In the genomic region with DNA sequence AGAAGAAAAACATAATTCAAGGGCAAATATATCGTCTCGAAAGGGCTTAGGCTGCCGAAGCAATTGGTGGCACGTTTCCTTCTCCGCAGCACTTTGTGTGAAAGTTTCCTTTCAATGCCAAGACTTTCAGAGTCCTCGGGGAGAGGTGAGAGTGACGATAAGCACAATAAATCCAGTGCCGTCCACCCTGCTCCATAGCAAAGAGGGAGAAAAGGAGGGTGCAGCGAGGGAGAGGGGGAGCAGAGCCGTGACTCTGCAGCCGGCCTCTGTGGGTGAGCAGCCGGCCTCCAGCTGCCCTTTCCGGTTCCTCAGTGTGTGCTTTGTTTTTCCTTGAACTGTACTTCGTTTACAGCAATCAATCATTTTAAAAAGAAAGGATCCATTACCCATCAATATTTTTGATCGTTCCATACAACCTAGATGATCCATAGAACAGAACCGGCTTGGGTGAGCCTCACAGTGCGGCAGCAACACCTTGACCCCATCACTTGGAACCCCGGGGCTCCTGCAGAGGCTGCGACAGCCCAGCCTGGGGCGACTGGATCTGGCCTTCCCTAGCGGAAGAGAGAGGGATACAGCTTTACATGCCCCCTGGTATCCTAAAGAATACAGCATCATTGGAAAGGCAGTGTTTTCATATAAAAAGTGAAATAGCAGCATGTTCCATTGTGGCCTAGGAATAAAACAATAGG, we compare ENCODE assay signal across 17 cellular contexts.
DNase-seq lines count a peak whose midpoint lies in the region; ATAC-seq and TF ChIP-seq lines count a peak whose summit lies in the region.
"Had no signal": no experiment of that assay in that cellular context is flagged by ENCODE, and none has a peak within 500 bp of the region (broad histone marks: within the 10 kb centered on the region; RNA-seq: fewer than 3 reads in every experiment).

No MANE protein-coding gene starts in this region.

- in situ Hi-C loops in mammary epithelial cell (cut with MboI; ENCODE audit: low sequenced_read_pairs in 2 of 2), result no loop called here

- H3K27me3 Mint-ChIP-seq in MCF 10A (ENCODE audit: insufficient read depth, unreplicated experiment) (peaks cover 20% of the 10 kb centered on the region), mesothelial cell of epicardium (ENCODE audit: low read depth) (peaks cover 2% of the 10 kb centered on the region), type B pancreatic cell (peaks cover 32% of the 10 kb centered on the region), progenitor cell of endocrine pancreas (peaks cover 50% of the 10 kb centered on the region)

- H3K4me3 Mint-ChIP-seq in MCF 10A (ENCODE audit: unreplicated experiment) (no peak overlapping the region), mesothelial cell of epicardium (peak overlapping the region; percentile 33), type B pancreatic cell (peak overlapping the region; percentile 34), progenitor cell of endocrine pancreas (ENCODE audit: low read depth) (no peak overlapping the region)
- H3K4me3 Mint-ChIP-seq: CD14-positive monocyte, H9 had no signal

- POLR2A ChIA-PET in MCF 10A (lab: Yijun Ruan, JAX), result no interaction called here

- intact Hi-C loops in mammary epithelial cell (cut with micrococcal nuclease), result no loop called here
- intact Hi-C loops in MCF 10A (cut with micrococcal nuclease), result no loop called here

- no peak for TF ChIP-seq CTCF in mammary epithelial cell (conservative IDR thresholded peaks at IDR 0.05 in 1 of 2, IDR thresholded peaks at IDR 0.05 in 1 of 2; ENCODE audit: extremely low read depth in 1 of 2, insufficient read depth in 1 of 2, low read depth in 1 of 2, low read length in 2 of 2)
- TF ChIP-seq CTCF in MCF 10A (IDR thresholded peaks at IDR 0.05; ENCODE audit: unreplicated experiment), result no peak
- TF ChIP-seq CTCF in mesothelial cell of epicardium (IDR thresholded peaks at IDR 0.05; ENCODE audit: unreplicated experiment), result no peak
- TF ChIP-seq CTCF in type B pancreatic cell (conservative IDR thresholded peaks at IDR 0.05), result no peak
- no peak for TF ChIP-seq CTCF in progenitor cell of endocrine pancreas (IDR thresholded peaks at IDR 0.05; ENCODE audit: unreplicated experiment)

- no peak for ATAC-seq in HG03139 (IDR thresholded peaks at IDR 0.05; ENCODE audit: unreplicated experiment)

- H3K4me1 Mint-ChIP-seq in MCF 10A (ENCODE audit: insufficient read depth, unreplicated experiment) (peaks cover 13% of the 10 kb centered on the region), mesothelial cell of epicardium (peaks cover 28% of the 10 kb centered on the region), type B pancreatic cell (ENCODE audit: unreplicated experiment) (peaks cover 19% of the 10 kb centered on the region), progenitor cell of endocrine pancreas (ENCODE audit: low read depth) (peaks cover 9% of the 10 kb centered on the region)
- H3K4me1 Mint-ChIP-seq: CD14-positive monocyte had no signal

- no peaks in the 10 kb centered on the region for H3K79me2 ChIP-seq in mammary epithelial cell (ENCODE audit: insufficient read depth, low read length)

- H3K4me1 ChIP-seq in mammary epithelial cell (ENCODE audit: insufficient read depth, low read length), result no peaks in the 10 kb centered on the region
- H3K4me1 ChIP-seq: Peyer's patch had no signal

- WGBS in mammary epithelial cell (ENCODE audit: low coverage, missing lambda C conversion rate), result 26% methylated on average over 17 of the region's 21 CpGs

- H3K36me3 ChIP-seq in mammary epithelial cell (ENCODE audit: insufficient read depth, low read length), result no peaks in the 10 kb centered on the region
- H3K36me3 ChIP-seq: Peyer's patch had no signal

- H3K9me3 Mint-ChIP-seq in MCF 10A (ENCODE audit: unreplicated experiment) (no peaks in the 10 kb centered on the region), mesothelial cell of epicardium (no peaks in the 10 kb centered on the region), type B pancreatic cell (no peaks in the 10 kb centered on the region), progenitor cell of endocrine pancreas (ENCODE audit: low read depth) (no peaks in the 10 kb centered on the region)
- H3K9me3 Mint-ChIP-seq: H9 had no signal

- CTCF ChIA-PET in mammary epithelial cell (lab: Charles Lee; ENCODE audit: low non-redundant PET), result no interaction called here
- CTCF ChIA-PET in MCF 10A (lab: Yijun Ruan, JAX), result interaction anchor here (0.6 kb wide), 1 partner anchor 72 kb away, joined by 3 read pairs; no protein-coding TSS in a partner anchor

- H3K9me3 ChIP-seq in mammary epithelial cell (replicated peaks; ENCODE audit: insufficient read depth, low read length), result peaks cover 9% of the 10 kb centered on the region

- no peak overlapping the region for H3K4me3 ChIP-seq in mammary epithelial cell (replicated peaks in 1 of 3; ENCODE audit: insufficient read depth in 1 of 3, low read depth in 2 of 3, low read length in 3 of 3)
- H3K4me3 ChIP-seq: Peyer's patch had no signal

- H3K9ac ChIP-seq in mammary epithelial cell (ENCODE audit: insufficient read depth, low read length), result no peak overlapping the region

- H2AFZ ChIP-seq in mammary epithelial cell (ENCODE audit: low read depth, low read length), result peak overlapping the region; percentile 28

- dilution Hi-C loops in mammary epithelial cell (cut with HindIII; ENCODE audit: low sequenced_read_pairs), result no loop called here

- DNase-seq in mammary epithelial cell (no peak), MCF 10A (ENCODE audit: unreplicated experiment) (no peak), ecto neural progenitor cell (ENCODE audit: low spot score) (peak; percentile 32), mesothelial cell of epicardium (ENCODE audit: low spot score in 2 of 2, unreplicated experiment in 2 of 2) (no peak), type B pancreatic cell (ENCODE audit: extremely low spot score, unreplicated experiment) (no peak), progenitor cell of endocrine pancreas (ENCODE audit: low spot score, unreplicated experiment) (no peak), HuH-7.5 (ENCODE audit: low spot score) (no peak)
- DNase-seq: COR-L47, H9, IMR-90, Kasumi-1, NCI-H2029, NCI-H510A, NCI-H82 had no signal

- H3K27ac ChIP-seq in mammary epithelial cell (ENCODE audit: insufficient read depth, low read depth, low read length), result no peak overlapping the region
- H3K27ac ChIP-seq: Peyer's patch had no signal

- no peaks in the 10 kb centered on the region for H3K36me3 Mint-ChIP-seq in MCF 10A (ENCODE audit: insufficient read depth, unreplicated experiment)
- H3K36me3 Mint-ChIP-seq in mesothelial cell of epicardium, result no peaks in the 10 kb centered on the region
- no peaks in the 10 kb centered on the region for H3K36me3 Mint-ChIP-seq in type B pancreatic cell
- H3K36me3 Mint-ChIP-seq in progenitor cell of endocrine pancreas (ENCODE audit: insufficient read depth), result no peaks in the 10 kb centered on the region
- H3K36me3 Mint-ChIP-seq: CD14-positive monocyte had no signal

- H3K27me3 ChIP-seq in mammary epithelial cell (ENCODE audit: insufficient read depth, low read length), result no peaks in the 10 kb centered on the region
- H3K27me3 ChIP-seq: Peyer's patch had no signal

- H3K4me2 ChIP-seq in mammary epithelial cell (ENCODE audit: insufficient read depth, low read depth, low read length), result no peak overlapping the region

- H4K20me1 ChIP-seq in mammary epithelial cell (ENCODE audit: insufficient read depth, low read length), result no peaks in the 10 kb centered on the region

- no peak overlapping the region for H3K27ac Mint-ChIP-seq in MCF 10A (ENCODE audit: low read depth, unreplicated experiment)
- peak overlapping the region; percentile 33 for H3K27ac Mint-ChIP-seq in mesothelial cell of epicardium
- no peak overlapping the region for H3K27ac Mint-ChIP-seq in type B pancreatic cell
- no peak overlapping the region for H3K27ac Mint-ChIP-seq in progenitor cell of endocrine pancreas
- H3K27ac Mint-ChIP-seq: CD14-positive monocyte, H9 had no signal

- BruUV-seq in mammary epithelial cell (replicated peaks; lab: Mats Ljungman, UMichigan) (no TSS peak), MCF 10A (replicated peaks; lab: Mats Ljungman, UMichigan) (no TSS peak)

Comparison
In these comparisons a context has a peak if more than half of its experiments do, and no peak if none do; other contexts are left out.
1. H3K4me3 Mint-ChIP-seq: peak in mesothelial cell of epicardium (single experiment) and type B pancreatic cell (single experiment); none in MCF 10A (single experiment) and progenitor cell of endocrine pancreas (single experiment).